18 cellular contexts compared by ENCODE assay signal in the genomic region with DNA sequence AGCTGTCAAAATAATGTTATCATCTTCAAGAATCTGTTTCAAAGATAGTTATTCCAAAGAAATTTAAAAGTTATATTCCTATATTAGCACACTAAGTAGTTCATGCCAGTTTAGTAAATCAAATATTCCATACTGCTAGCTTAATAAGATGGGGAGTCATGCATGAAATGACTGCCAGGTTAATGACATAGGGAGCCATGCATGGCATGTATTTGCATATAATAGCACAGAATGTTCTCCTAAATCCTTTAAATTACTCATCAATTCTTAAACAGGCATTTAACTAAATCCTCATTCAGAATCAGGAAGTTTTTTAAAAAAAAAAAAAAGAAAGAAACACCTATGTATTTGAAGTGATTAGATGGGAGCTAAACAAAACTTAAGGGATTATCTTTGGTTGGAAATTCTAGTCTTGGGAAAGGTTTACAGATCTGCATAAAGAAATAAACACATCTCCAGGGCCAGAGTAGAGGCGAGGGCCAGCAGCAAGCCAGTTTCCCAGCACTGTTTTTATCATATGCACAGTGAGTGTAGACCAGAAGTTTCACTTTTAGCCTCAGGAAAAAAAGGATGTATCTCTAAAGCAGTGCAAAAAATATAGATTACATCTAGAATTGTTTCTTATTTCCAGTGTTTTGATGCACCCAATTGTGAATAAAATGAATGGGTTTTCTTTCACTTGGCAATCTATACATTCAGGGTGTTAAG.
A peak's percentile ranks its signal among the peaks of the same experiment; 100 is the strongest.
DNase-seq lines count a peak whose midpoint lies in the region; ATAC-seq and TF ChIP-seq lines count a peak whose summit lies in the region.
"Had no signal": no experiment of that assay in that cellular context is flagged by ENCODE, and none has a peak within 500 bp of the region (broad histone marks: within the 10 kb centered on the region; RNA-seq: fewer than 3 reads in every experiment).

No MANE protein-coding gene starts in this region.

- no peak overlapping the region for H4K8ac ChIP-seq in IMR-90 (ENCODE audit: low read depth in 2 of 2, low read length in 2 of 2)

- H3K4me1 ChIP-seq in IMR-90 (ENCODE audit: control insufficient read depth, insufficient read depth, low read length) (peaks cover 4% of the 10 kb centered on the region; the same call in 1 of the 2 replicates), A673 (ENCODE audit: insufficient read depth, low read length, poor library complexity, severe bottlenecking) (peaks cover 12% of the 10 kb centered on the region)
- H3K4me1 ChIP-seq: adrenal gland, right lobe of liver, transverse colon had no signal

- no peak overlapping the region for H4K91ac ChIP-seq in IMR-90 (ENCODE audit: insufficient read depth, low read depth, low read length)

- H3K14ac ChIP-seq in IMR-90 (replicated peaks; ENCODE audit: low read depth, low read length) = no peak overlapping the region

- no peak overlapping the region for H4K5ac ChIP-seq in IMR-90 (ENCODE audit: low read depth, low read length)

- BruUV-seq in IMR-90 (replicated peaks; lab: Mats Ljungman, UMichigan) (no TSS peak), A673 (replicated peaks; lab: Mats Ljungman, UMichigan) (no TSS peak)

- H2AK5ac ChIP-seq in IMR-90 (ENCODE audit: low read depth, low read length) = no peak overlapping the region

- H2AFZ ChIP-seq in IMR-90 (replicated peaks; ENCODE audit: low read length, poor library complexity) = no peak overlapping the region

- no peaks in the 10 kb centered on the region for H3K9me3 ChIP-seq in IMR-90 (ENCODE audit: control insufficient read depth, insufficient read depth, low read length)
- no peaks in the 10 kb centered on the region for H3K9me3 ChIP-seq in A673 (ENCODE audit: low read depth, low read length, poor library complexity, severe bottlenecking)
- H3K9me3 ChIP-seq: adrenal gland, right lobe of liver, transverse colon had no signal

- H3K4me3 ChIP-seq in IMR-90 (ENCODE audit: insufficient read depth, low read depth, low read length) (no peak overlapping the region), fibroblast of the aortic adventitia (ENCODE audit: low read depth, low read length) (no peak overlapping the region), A673 (ENCODE audit: low read depth, low read length, poor library complexity, severe bottlenecking) (no peak overlapping the region)
- H3K4me3 ChIP-seq: adrenal gland, right lobe of liver, transverse colon had no signal

- H3K79me1 ChIP-seq in IMR-90 (ENCODE audit: low read depth in 1 of 2, low read length in 2 of 2) = no peaks in the 10 kb centered on the region

- H3K36me3 ChIP-seq in IMR-90 (ENCODE audit: control insufficient read depth, insufficient read depth, low read length) (no peaks in the 10 kb centered on the region), A673 (ENCODE audit: insufficient read depth, low read length, poor library complexity, severe bottlenecking) (no peaks in the 10 kb centered on the region)
- H3K36me3 ChIP-seq: adrenal gland, right lobe of liver, transverse colon had no signal

- no peak overlapping the region for H3K23ac ChIP-seq in IMR-90 (ENCODE audit: low read depth, low read length)

- ATAC-seq in GM18519 (IDR thresholded peaks at IDR 0.05; ENCODE audit: low FRiP score, unreplicated experiment) = peak; percentile 39
- ATAC-seq in GM21825 (IDR thresholded peaks at IDR 0.05; ENCODE audit: unreplicated experiment) = peak; percentile 63
- peak; percentile 90 for ATAC-seq in IMR-90 (ENCODE audit: low read depth)
- ATAC-seq in HG03457 (IDR thresholded peaks at IDR 0.05; ENCODE audit: unreplicated experiment) = no peak
- ATAC-seq: right lobe of liver; stimulated activated effector memory CD8-positive, alpha-beta T cell treated with anti-CD3 and anti-CD28 coated beads, Interleukin-12 subunit alpha, Interleukin-12 subunit beta, amount 100 ng/mL, for 72 hours had no signal

- in situ Hi-C loops in IMR-90 (cut with MboI; ENCODE audit: low sequenced_read_pairs) = no loop called here

- H3K4ac ChIP-seq in IMR-90 (ENCODE audit: low read depth, low read length) = no peak overlapping the region

- no peak for TF ChIP-seq POLR2A in IMR-90 (IDR thresholded peaks at IDR 0.05; ENCODE audit: low read depth, low read length)

- POLR2A ChIA-PET in IMR-90 (lab: Charles Lee; ENCODE audit: unreplicated experiment) (no interaction called here), A673 (lab: Charles Lee; ENCODE audit: low non-redundant PET) (no interaction called here)

- H3K18ac ChIP-seq in IMR-90 (ENCODE audit: low read depth, low read length) = no peak overlapping the region

- no peak overlapping the region for H3K56ac ChIP-seq in IMR-90 (ENCODE audit: extremely low read depth, insufficient read depth, low read length)

- H3K27me3 ChIP-seq in IMR-90 (ENCODE audit: control insufficient read depth, insufficient read depth, low read length) (no peaks in the 10 kb centered on the region), A673 (replicated peaks; ENCODE audit: insufficient read depth, low read depth, low read length, poor library complexity) (no peaks in the 10 kb centered on the region)
- H3K27me3 ChIP-seq: adrenal gland, right lobe of liver, transverse colon had no signal

- no peak overlapping the region for H2AK9ac ChIP-seq in IMR-90 (replicated peaks; ENCODE audit: low read depth, low read length, poor library complexity)

- intact Hi-C loops in IMR-90 (cut with micrococcal nuclease) = no loop called here
- intact Hi-C loops in A673 (cut with micrococcal nuclease; ENCODE audit: unreplicated experiment) = no loop called here

- H2BK120ac ChIP-seq in IMR-90 (ENCODE audit: low read depth, low read length) = no peak overlapping the region

- no CpG with 5 or more reads among the region's 1 CpG for WGBS in IMR-90 (ENCODE audit: extremely low coverage in 2 of 2, insufficient read length in 1 of 2), 2 experiments

- H3K9me1 ChIP-seq in IMR-90 (ENCODE audit: insufficient read depth, low read length) = no peaks in the 10 kb centered on the region

- no peak overlapping the region for H2BK20ac ChIP-seq in IMR-90 (ENCODE audit: low read depth, low read length)

- no peaks in the 10 kb centered on the region for H4K20me1 ChIP-seq in IMR-90 (ENCODE audit: insufficient read depth, low read length)

- H3K9ac ChIP-seq in IMR-90 (ENCODE audit: low read depth, low read length) = no peak overlapping the region

- dilution Hi-C loops in IMR-90 (cut with HindIII; ENCODE audit: low sequenced_read_pairs, unreplicated experiment) = no loop called here

- no peak for TF ChIP-seq CTCF in IMR-90 (conservative IDR thresholded peaks at IDR 0.05; ENCODE audit: low read depth, low read length)
- TF ChIP-seq CTCF in fibroblast of the aortic adventitia (IDR thresholded peaks at IDR 0.05; ENCODE audit: insufficient read depth, low read length) = no peak
- TF ChIP-seq CTCF in A673 (conservative IDR thresholded peaks at IDR 0.05; ENCODE audit: low read depth, low read length) = no peak

- DNase-seq in IMR-90 (peak; percentile 51), fibroblast of the aortic adventitia (ENCODE audit: low read depth) (peak; percentile 4), COLO829 (ENCODE audit: low spot score) (no peak), RPMI8226 (no peak), A673 (ENCODE audit: low spot score) (no peak)
- DNase-seq: activated CD4-positive, alpha-beta memory T cell treated with anti-CD3 and anti-CD28 coated beads, Interleukin-2, amount 10 ng/mL, durations not matched to agents 7 days and 5 days; adrenal gland; Calu3; mammary epithelial cell; NCI-H1694; nucleus accumbens; right lobe of liver; SW 1271; transverse colon had no signal

- no peak overlapping the region for H2BK15ac ChIP-seq in IMR-90 (ENCODE audit: low read depth, low read length)

- CTCF ChIA-PET in IMR-90 (lab: Yijun Ruan, JAX) = interaction anchor here (0.6 to 0.7 kb wide), 2 partner anchors 77 to 1232 kb away, joined by 3 read pairs; no protein-coding TSS in a partner anchor
- CTCF ChIA-PET in A673 (lab: Charles Lee) = interaction anchor here (0.6 kb wide), 1 partner anchor 535 kb away, joined by 3 read pairs; no protein-coding TSS in a partner anchor

- peak overlapping the region; percentile 36 for H3K4me2 ChIP-seq in IMR-90 (ENCODE audit: low read depth, low read length)

- H3K27ac ChIP-seq in IMR-90 (ENCODE audit: insufficient read depth, low read length) (no peak overlapping the region), A673 (ENCODE audit: low read depth, low read length, poor library complexity, severe bottlenecking) (no peak overlapping the region)
- H3K27ac ChIP-seq: adrenal gland, right lobe of liver, transverse colon had no signal

- H2BK5ac ChIP-seq in IMR-90 (ENCODE audit: low read depth, low read length, poor library complexity, severe bottlenecking) = no peak overlapping the region

- no peak for TF ChIP-seq RAD21 in IMR-90 (IDR thresholded peaks at IDR 0.05; ENCODE audit: low read length)

TF ChIP-seq in IMR-90, 13 proteins besides CTCF, POLR2A, EP300 and RAD21 (continues in another document):
- TF ChIP-seq, protein P1, sequence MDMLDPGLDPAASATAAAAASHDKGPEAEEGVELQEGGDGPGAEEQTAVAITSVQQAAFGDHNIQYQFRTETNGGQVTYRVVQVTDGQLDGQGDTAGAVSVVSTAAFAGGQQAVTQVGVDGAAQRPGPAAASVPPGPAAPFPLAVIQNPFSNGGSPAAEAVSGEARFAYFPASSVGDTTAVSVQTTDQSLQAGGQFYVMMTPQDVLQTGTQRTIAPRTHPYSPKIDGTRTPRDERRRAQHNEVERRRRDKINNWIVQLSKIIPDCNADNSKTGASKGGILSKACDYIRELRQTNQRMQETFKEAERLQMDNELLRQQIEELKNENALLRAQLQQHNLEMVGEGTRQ (IDR thresholded peaks at IDR 0.05; ENCODE audit: low read depth, low read length) = no peak
- TF ChIP-seq, protein P2, sequence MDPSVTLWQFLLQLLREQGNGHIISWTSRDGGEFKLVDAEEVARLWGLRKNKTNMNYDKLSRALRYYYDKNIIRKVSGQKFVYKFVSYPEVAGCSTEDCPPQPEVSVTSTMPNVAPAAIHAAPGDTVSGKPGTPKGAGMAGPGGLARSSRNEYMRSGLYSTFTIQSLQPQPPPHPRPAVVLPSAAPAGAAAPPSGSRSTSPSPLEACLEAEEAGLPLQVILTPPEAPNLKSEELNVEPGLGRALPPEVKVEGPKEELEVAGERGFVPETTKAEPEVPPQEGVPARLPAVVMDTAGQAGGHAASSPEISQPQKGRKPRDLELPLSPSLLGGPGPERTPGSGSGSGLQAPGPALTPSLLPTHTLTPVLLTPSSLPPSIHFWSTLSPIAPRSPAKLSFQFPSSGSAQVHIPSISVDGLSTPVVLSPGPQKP (IDR thresholded peaks at IDR 0.05; ENCODE audit: borderline replicate concordance, low read depth, low read length) = no peak
- TF ChIP-seq RCOR1 (IDR thresholded peaks at IDR 0.05; ENCODE audit: insufficient replicate concordance, low read length) (no peak), MAFK (IDR thresholded peaks at IDR 0.05; ENCODE audit: low read depth, low read length) (no peak), FOS (IDR thresholded peaks at IDR 0.05; ENCODE audit: low read depth, low read length) (no peak), NFE2L2 (IDR thresholded peaks at IDR 0.05; ENCODE audit: low read depth, low read length) (no peak), SMC3 (IDR thresholded peaks at IDR 0.05; ENCODE audit: low read depth, low read length) (no peak), CHD1 (IDR thresholded peaks at IDR 0.05; ENCODE audit: low read depth, low read length) (no peak), MXI1 (IDR thresholded peaks at IDR 0.05; ENCODE audit: borderline replicate concordance, low read depth, low read length) (no peak), RFX5 (IDR thresholded peaks at IDR 0.05; ENCODE audit: low read depth, low read length) (no peak)

Comparison
In these comparisons a context has a peak if more than half of its experiments do, and no peak if none do; other contexts are left out.
1. DNase-seq: peak in IMR-90 (single experiment) and fibroblast of the aortic adventitia (single experiment); none in COLO829 (single experiment), RPMI8226 (single experiment) and A673 (single experiment).